Comparison of ENCODE assay signal across 29 cellular contexts in genomic region chr4:17701882-17702281, GRCh38.
"Had no signal": no experiment of that assay in that cellular context is flagged by ENCODE, and none has a peak within 500 bp of the region (broad histone marks: within the 10 kb centered on the region; RNA-seq: fewer than 3 reads in every experiment).

No MANE protein-coding gene starts in this region.

- H3K27me3 Mint-ChIP-seq: activated CD4-positive, alpha-beta T cell treated with anti-CD3 and anti-CD28 coated beads for 36 hours; activated naive CD8-positive, alpha-beta T cell had no signal

- H3K9me3 Mint-ChIP-seq: central memory CD8-positive, alpha-beta T cell; effector memory CD8-positive, alpha-beta T cell had no signal

- ATAC-seq: activated CD4-positive, alpha-beta T cell treated with anti-CD3 and anti-CD28 coated beads for 36 hours; activated CD8-positive, alpha-beta T cell treated with anti-CD3 and anti-CD28 coated beads, Interleukin-2, amount 10 ng/mL, durations not matched to agents 7 days and 5 days; activated T-cell treated with anti-CD3 and anti-CD28 coated beads, Interleukin-2, amount 50 U/mL, for 4 hours; activated T-helper 17 cell treated with anti-CD3 and anti-CD28 coated beads, Interleukin-2, amount 50 U/mL, for 72 hours; effector memory CD8-positive, alpha-beta T cell; gastroesophageal sphincter; T-helper 17 cell had no signal

- H3K27ac ChIP-seq: brain microvascular endothelial cell, coronary artery, esophagus squamous epithelium, gastroesophageal sphincter had no signal

- H3K36me3 ChIP-seq: brain microvascular endothelial cell, esophagus squamous epithelium, gastroesophageal sphincter had no signal

- H3K27ac Mint-ChIP-seq: activated CD4-positive, alpha-beta memory T cell treated with anti-CD3 and anti-CD28 coated beads for 36 hours; activated CD4-positive, alpha-beta T cell treated with anti-CD3 and anti-CD28 coated beads for 36 hours; activated CD4-positive, alpha-beta T cell treated with anti-CD3 and anti-CD28 coated beads, Interleukin-2, amount 10 ng/mL, durations not matched to agents 24 days and 14 days; activated CD8-positive, alpha-beta T cell treated with anti-CD3 and anti-CD28 coated beads, Interleukin-2, amount 10 ng/mL, durations not matched to agents 7 days and 5 days; activated naive CD8-positive, alpha-beta T cell; activated T-helper 17 cell treated with anti-CD3 and anti-CD28 coated beads, Interleukin-2, amount 50 U/mL, for 72 hours; effector memory CD8-positive, alpha-beta T cell; T-helper 17 cell; T-helper 2 cell treated with Interferon-gamma antibody and Interleukin-4, amounts not matched to agents 5 μg/mL and 100 μg/mL, for 36 hours had no signal

- H3K4me3 ChIP-seq: coronary artery, esophagus squamous epithelium, gastroesophageal sphincter had no signal

- DNase-seq: activated CD4-positive, alpha-beta memory T cell treated with anti-CD3 and anti-CD28 coated beads for 36 hours; activated CD4-positive, alpha-beta T cell treated with anti-CD3 and anti-CD28 coated beads for 36 hours; activated CD4-positive, alpha-beta T cell treated with anti-CD3 and anti-CD28 coated beads, Interleukin-2, amount 10 ng/mL, durations not matched to agents 24 days and 14 days; activated CD4-positive, CD25-positive, alpha-beta regulatory T cell; activated CD4-positive, CD25-positive, alpha-beta regulatory T cell treated with anti-CD3 and anti-CD28 coated beads, Interleukin-2, amount 50 U/mL, for 72 hours; activated CD8-positive, alpha-beta T cell treated with anti-CD3 and anti-CD28 coated beads, Interleukin-2, amount 10 ng/mL, durations not matched to agents 7 days and 5 days; activated effector memory CD4-positive, alpha-beta T cell treated with Interleukin-2 at 50 U/mL for 16 hours; activated gamma-delta T cell treated with Interleukin-2 at 50 U/mL for 16 hours; activated naive CD4-positive, alpha-beta T cell treated with anti-CD3 and anti-CD28 coated beads, Interleukin-2, amount 50 U/mL, for 16 hours; activated naive CD4-positive, alpha-beta T cell treated with Interleukin-2 at 50 U/mL for 16 hours; activated T-cell treated with anti-CD3 and anti-CD28 coated beads, Interleukin-2, amount 50 U/mL, for 4 hours; amniotic stem cell; anterior cingulate cortex; brain microvascular endothelial cell; dermis blood vessel endothelial cell; effector CD4-positive, alpha-beta T cell; effector memory CD8-positive, alpha-beta T cell; erythroblast; esophagus squamous epithelium; foreskin melanocyte; T-helper 1 cell; T-helper 17 cell; T1000 had no signal

- H3K4me3 Mint-ChIP-seq: activated CD4-positive, alpha-beta memory T cell treated with anti-CD3 and anti-CD28 coated beads for 36 hours; activated CD4-positive, alpha-beta T cell treated with anti-CD3 and anti-CD28 coated beads for 36 hours; activated CD4-positive, alpha-beta T cell treated with anti-CD3 and anti-CD28 coated beads, Interleukin-2, amount 10 ng/mL, durations not matched to agents 24 days and 14 days; activated CD8-positive, alpha-beta T cell treated with anti-CD3 and anti-CD28 coated beads, Interleukin-2, amount 10 ng/mL, durations not matched to agents 7 days and 5 days; activated naive CD8-positive, alpha-beta T cell; activated T-cell treated with anti-CD3 and anti-CD28 coated beads, Interleukin-2, amount 50 U/mL, for 4 hours; activated T-helper 17 cell treated with anti-CD3 and anti-CD28 coated beads, Interleukin-2, amount 50 U/mL, for 72 hours; central memory CD8-positive, alpha-beta T cell; effector memory CD8-positive, alpha-beta T cell; T-helper 17 cell; T-helper 2 cell treated with Interferon-gamma antibody and Interleukin-4, amounts not matched to agents 5 μg/mL and 100 μg/mL, for 36 hours had no signal

- H3K4me1 ChIP-seq: esophagus squamous epithelium, gastroesophageal sphincter had no signal

- H3K4me1 Mint-ChIP-seq: activated CD4-positive, alpha-beta T cell treated with anti-CD3 and anti-CD28 coated beads for 36 hours; activated CD4-positive, alpha-beta T cell treated with anti-CD3 and anti-CD28 coated beads, Interleukin-2, amount 10 ng/mL, durations not matched to agents 24 days and 14 days; activated T-helper 17 cell treated with anti-CD3 and anti-CD28 coated beads, Interleukin-2, amount 50 U/mL, for 72 hours; central memory CD8-positive, alpha-beta T cell; T-helper 17 cell had no signal

- H3K27me3 ChIP-seq: brain microvascular endothelial cell, esophagus squamous epithelium, gastroesophageal sphincter had no signal
